In genomic region chr9:134214766-134215394, GRCh38 we compare ENCODE assay signal across 12 cellular contexts. TPM values are rescaled to one million over a fixed set of nuclear protein-coding genes. Genes with fewer than 3 reads are reported as not detected.
DNase-seq lines count a peak whose midpoint lies in the region; ATAC-seq, FAIRE-seq and TF ChIP-seq lines count a peak whose summit lies in the region.
"Had no signal": no experiment of that assay in that cellular context is flagged by ENCODE, and none has a peak within 500 bp of the region (broad histone marks: within the 10 kb centered on the region; RNA-seq: fewer than 3 reads in every experiment).

No MANE protein-coding gene starts in this region.

- H3K27me3 ChIP-seq in BLaER1 treated with 17β-estradiol and CSF1 and Interleukin-3, amounts not matched to agents 10 nM and 100 nM: no peaks in the 10 kb centered on the region
- H3K27me3 ChIP-seq in HepG2 (ENCODE audit: control insufficient read depth in 1 of 2, insufficient read depth in 2 of 2, low read length in 2 of 2): peaks cover 3 to 6% of the 10 kb centered on the region in 2 experiments; a peak in 3 of 5 replicates
- H3K27me3 ChIP-seq in sigmoid colon: no peaks in the 10 kb centered on the region
- no peaks in the 10 kb centered on the region for H3K27me3 ChIP-seq in foreskin keratinocyte
- H3K27me3 ChIP-seq: suprapubic skin had no signal

- peak overlapping the region; percentile 73 to 99 (median 95) for H3K27ac ChIP-seq in BLaER1 treated with 17β-estradiol and CSF1 and Interleukin-3, amounts not matched to agents 10 nM and 100 nM
- peak overlapping the region; percentile 91 for H3K27ac ChIP-seq in cingulate gyrus (ENCODE audit: low read depth, low read length)
- no peak overlapping the region for H3K27ac ChIP-seq in HepG2 (ENCODE audit: extremely low read length, insufficient read depth, low read length)
- peak overlapping the region; percentile 15 to 53 (median 40) for H3K27ac ChIP-seq in sigmoid colon
- no peak overlapping the region for H3K27ac ChIP-seq in foreskin keratinocyte
- H3K27ac ChIP-seq: suprapubic skin had no signal

- H3K4me2 ChIP-seq in BLaER1 treated with 17β-estradiol and CSF1 and Interleukin-3, amounts not matched to agents 10 nM and 100 nM: peak overlapping the region; percentile 81 to 94 (median 86)
- peak overlapping the region; percentile 85 for H3K4me2 ChIP-seq in HepG2 (ENCODE audit: low read depth, low read length)

- CTCF ChIA-PET in HepG2 (lab: Yijun Ruan, JAX; ENCODE audit: low intra/inter-chr PET ratio, low total read pairs): no interaction called here

- intact Hi-C loops in HepG2 (cut with micrococcal nuclease; ENCODE audit: unreplicated experiment): loop anchor here (5.0 kb wide), 1 partner anchor 43 kb away; no protein-coding TSS in a partner anchor
- intact Hi-C loops in sigmoid colon (cut with DNase I): no loop called here

- H3K4me3 ChIP-seq in BLaER1 treated with 17β-estradiol and CSF1 and Interleukin-3, amounts not matched to agents 10 nM and 100 nM: peak overlapping the region in 1 of 10 experiments; percentile 12; a peak in 2 of 20 replicates
- H3K4me3 ChIP-seq in HepG2 (replicated peaks in 1 of 3; ENCODE audit: insufficient read depth in 1 of 3, low read depth in 2 of 3, low read length in 3 of 3): peak overlapping the region in 2 of 3 experiments; percentile 17 to 67; a peak in 3 of 6 replicates
- H3K4me3 ChIP-seq in sigmoid colon: no peak overlapping the region
- H3K4me3 ChIP-seq: suprapubic skin had no signal

- FAIRE-seq in HepG2 (lab: Jason Lieb, UNC) (no peak), GM12892 (lab: Jason Lieb, UNC) (no peak)
- FAIRE-seq: islet of Langerhans had no signal

- in situ Hi-C loops in HepG2 (cut with HindIII; ENCODE audit: extremely low pct_ligation_motif_present, low pct_unique_long_range_greater_than_20kb): loop anchor here (5.0 kb wide), 1 partner anchor 38 kb away; no protein-coding TSS in a partner anchor

- TF ChIP-seq RAD21 in HepG2 (CRISPR knock-in tag; IDR thresholded peaks at IDR 0.05): no peak

- BruUV-seq in HepG2 (replicated peaks; lab: Mats Ljungman, UMichigan): no TSS peak

- POLR2A ChIA-PET in HepG2 (lab: Yijun Ruan, JAX): interaction anchor here (0.7 kb wide), 1 partner anchor 113 kb away, joined by 3 read pairs; no protein-coding TSS in a partner anchor

- no peaks in the 10 kb centered on the region for H3K36me3 ChIP-seq in BLaER1 treated with 17β-estradiol and CSF1 and Interleukin-3, amounts not matched to agents 10 nM and 100 nM
- H3K36me3 ChIP-seq in HepG2 (replicated peaks in 1 of 2; ENCODE audit: control insufficient read depth in 1 of 2, insufficient read depth in 2 of 2, low read length in 2 of 2): no peaks in the 10 kb centered on the region
- no peaks in the 10 kb centered on the region for H3K36me3 ChIP-seq in sigmoid colon
- H3K36me3 ChIP-seq: suprapubic skin had no signal

- no peaks in the 10 kb centered on the region for H3K79me2 ChIP-seq in HepG2 (ENCODE audit: insufficient read depth, low read length)

- peak; percentile 19 for DNase-seq in HepG2 (ENCODE audit: low spot score)
- DNase-seq in sigmoid colon: peak; percentile 67
- DNase-seq in foreskin keratinocyte: no peak
- DNase-seq in stimulated activated naive CD4-positive, alpha-beta T cell (lab: John Stamatoyannopoulos, UW): no peak
- no peak for DNase-seq in GM12892 (ENCODE audit: insufficient read length)
- DNase-seq: NCI-H1417 had no signal

- ATAC-seq in HepG2: peak; percentile 27
- ATAC-seq in foreskin keratinocyte: no peak
- no peak for ATAC-seq in HG03571 (IDR thresholded peaks at IDR 0.05; ENCODE audit: unreplicated experiment)

- H3K9ac ChIP-seq in BLaER1 treated with 17β-estradiol and CSF1 and Interleukin-3, amounts not matched to agents 10 nM and 100 nM: peak overlapping the region; percentile 63 to 90 (median 85); a peak in 21 of 22 replicates
- H3K9ac ChIP-seq in HepG2 (ENCODE audit: insufficient read depth, low read depth, low read length): peak overlapping the region; percentile 30; the same call in 1 of the 2 replicates

- WGBS in HepG2 (ENCODE audit: low lambda C conversion rate): 43% methylated on average over 13 of the region's 22 CpGs
- WGBS in sigmoid colon, 2 donors: 82 to 83% methylated on average over 22 of the region's 22 CpGs

- TF ChIP-seq CTCF in HepG2 (CRISPR knock-in tag; IDR thresholded peaks at IDR 0.05) (no peak), sigmoid colon (IDR thresholded peaks at IDR 0.05) (no peak), foreskin keratinocyte (conservative IDR thresholded peaks at IDR 0.05) (no peak)

- TF ChIP-seq POLR2A in HepG2 (IDR thresholded peaks at IDR 0.05; ENCODE audit: insufficient read depth in 1 of 2, low read depth in 2 of 2, low read length in 2 of 2) (no peak), sigmoid colon (IDR thresholded peaks at IDR 0.05) (no peak), GM12892 (IDR thresholded peaks at IDR 0.05; ENCODE audit: low read depth, low read length) (no peak)

- no peaks in the 10 kb centered on the region for H4K20me1 ChIP-seq in BLaER1 treated with 17β-estradiol and CSF1 and Interleukin-3, amounts not matched to agents 10 nM and 100 nM
- H4K20me1 ChIP-seq in HepG2 (ENCODE audit: insufficient read depth, low read length): no peaks in the 10 kb centered on the region

- no peak overlapping the region for H2AFZ ChIP-seq in HepG2 (ENCODE audit: low read length)

- TF ChIP-seq EP300 in HepG2 (IDR thresholded peaks at IDR 0.05; ENCODE audit: low read depth in 2 of 2, low read length in 2 of 2) (no peak), HepG2 (CRISPR knock-in tag; IDR thresholded peaks at IDR 0.05; ENCODE audit: borderline replicate concordance) (no peak), sigmoid colon (IDR thresholded peaks at IDR 0.05) (no peak)

- peaks cover 0 to 7% (median 0%) of the 10 kb centered on the region in 11 experiments; a peak in 5 of 22 replicates for H3K9me3 ChIP-seq in BLaER1 treated with 17β-estradiol and CSF1 and Interleukin-3, amounts not matched to agents 10 nM and 100 nM (replicated peaks in 1 of 11)
- H3K9me3 ChIP-seq in HepG2 (ENCODE audit: low read length) (no peaks in the 10 kb centered on the region), sigmoid colon (peaks cover 0 to 7% (median 0%) of the 10 kb centered on the region in 4 donors)
- H3K9me3 ChIP-seq: suprapubic skin had no signal

- peaks cover 68 to 100% (median 100%) of the 10 kb centered on the region in 10 experiments for H3K4me1 ChIP-seq in BLaER1 treated with 17β-estradiol and CSF1 and Interleukin-3, amounts not matched to agents 10 nM and 100 nM
- H3K4me1 ChIP-seq in HepG2 (ENCODE audit: insufficient read depth, low read length) (peaks cover 57% of the 10 kb centered on the region), sigmoid colon (peaks cover 0 to 30% (median 27%) of the 10 kb centered on the region in 4 donors), foreskin keratinocyte (no peaks in the 10 kb centered on the region)

TF ChIP-seq in HepG2, 621 proteins besides CTCF, POLR2A, EP300 and RAD21 (continues in another document):
- 0 out of 2 replicates have a peak, but pooled peaks have one; percentile 14 for TF ChIP-seq ZNF839 (CRISPR knock-in tag; IDR thresholded peaks at IDR 0.05; ENCODE audit: borderline replicate concordance)
- TF ChIP-seq ZNF326 (CRISPR knock-in tag; IDR thresholded peaks at IDR 0.05; ENCODE audit: borderline replicate concordance): no peak
- TF ChIP-seq TOPORS (CRISPR knock-in tag; IDR thresholded peaks at IDR 0.05): no peak
- TF ChIP-seq, protein P1, sequence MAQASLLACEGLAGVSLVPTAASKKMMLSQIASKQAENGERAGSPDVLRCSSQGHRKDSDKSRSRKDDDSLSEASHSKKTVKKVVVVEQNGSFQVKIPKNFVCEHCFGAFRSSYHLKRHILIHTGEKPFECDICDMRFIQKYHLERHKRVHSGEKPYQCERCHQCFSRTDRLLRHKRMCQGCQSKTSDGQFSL (CRISPR knock-in tag; IDR thresholded peaks at IDR 0.05): 0 out of 2 replicates have a peak, but pooled peaks have one; percentile 23
- 0 out of 2 replicates have a peak, but pooled peaks have one; percentile 13 for TF ChIP-seq ZBTB7B (CRISPR knock-in tag; IDR thresholded peaks at IDR 0.05)
- no peak for TF ChIP-seq ZNF737 (CRISPR knock-in tag; IDR thresholded peaks at IDR 0.05; ENCODE audit: borderline replicate concordance)
- TF ChIP-seq ZSCAN21 (CRISPR knock-in tag; IDR thresholded peaks at IDR 0.05; ENCODE audit: borderline replicate concordance): 0 out of 2 replicates have a peak, but pooled peaks have one; percentile 37
- 0 out of 2 replicates have a peak, but pooled peaks have one; percentile 9 for TF ChIP-seq GABPB1 (CRISPR knock-in tag; IDR thresholded peaks at IDR 0.05)
- TF ChIP-seq ZBTB7A (CRISPR knock-in tag; IDR thresholded peaks at IDR 0.05): peak; percentile 66; the same call in 1 of the 2 replicates
- no peak for TF ChIP-seq RFXAP (CRISPR knock-in tag; IDR thresholded peaks at IDR 0.05; ENCODE audit: borderline replicate concordance)

RNA-seq across cellular contexts. Expression of gene RNU6ATAC, which starts 50.5 kb away (rescaled TPM):
- 894 TPM in 1 of 2 replicates, not detected in the other for total RNA-seq in HepG2 (2016; rRNA removed; fragmentation: Illumina TruSeq; extraction: Trizol)
- total RNA-seq in HepG2 (2016; cell fraction: cytosol; rRNA removed; fragmentation: Illumina TruSeq; extraction: Trizol; ENCODE audit: low read depth): 12,614 and 12,724 TPM in 2 replicates
- 82.4 and 810 TPM in 2 replicates for total RNA-seq in HepG2 (2016; cell fraction: insoluble cytoplasmic fraction; rRNA removed; fragmentation: Illumina TruSeq; extraction: Trizol)
- total RNA-seq in HepG2 (2016; cell fraction: membrane; rRNA removed; fragmentation: Illumina TruSeq; extraction: Trizol): 600 and 628 TPM in 2 replicates
- total RNA-seq in HepG2 (2016; cell fraction: nucleus; rRNA removed; fragmentation: Illumina TruSeq; extraction: Trizol): 1,443 and 1,712 TPM in 2 replicates
- not detected in 2 replicates for polyA plus RNA-seq in HepG2 (2011; rRNA removed)
- not detected in 2 replicates for polyA plus RNA-seq in HepG2 (2011; cell fraction: cytosol; rRNA removed)
- not detected in 2 replicates for polyA plus RNA-seq in HepG2 (2011; cell fraction: nucleus; rRNA removed)
- polyA plus RNA-seq in HepG2 (2012): not detected in 2 replicates
- 76.0 TPM in 1 of 2 replicates, not detected in the other for polyA plus RNA-seq in HepG2 (2016; cell fraction: cytosol; fragmentation: Illumina TruSeq; extraction: Trizol; ENCODE audit: low read depth)
- not detected in 2 replicates for polyA plus RNA-seq in HepG2 (2016; cell fraction: insoluble cytoplasmic fraction; fragmentation: Illumina TruSeq; extraction: Trizol; ENCODE audit: low read depth)
- not detected in 2 replicates for polyA plus RNA-seq in HepG2 (2016; cell fraction: membrane; fragmentation: Illumina TruSeq; extraction: Trizol; ENCODE audit: low read depth)
- polyA plus RNA-seq in HepG2 (2016; cell fraction: nucleus; fragmentation: Illumina TruSeq; extraction: Trizol; ENCODE audit: insufficient read depth, low read depth): not detected in 2 replicates
- under 0.01 TPM in 2 replicates for polyA minus RNA-seq in HepG2 (2011; rRNA and poly(A)+ RNA removed; ENCODE audit: low replicate concordance)
- 1,413 and 1,463 TPM in 2 replicates for polyA minus RNA-seq in HepG2 (2011; cell fraction: cytosol; rRNA and poly(A)+ RNA removed)
- polyA minus RNA-seq in HepG2 (2011; cell fraction: nucleus; rRNA and poly(A)+ RNA removed): under 0.01 TPM in 1 of 2 replicates, not detected in the other
- total RNA-seq in sigmoid colon: not detected
- not detected for polyA plus RNA-seq in sigmoid colon
- not detected in 2 replicates for total RNA-seq in foreskin keratinocyte
- not detected in 2 replicates for polyA plus RNA-seq in foreskin keratinocyte
- not detected for polyA plus RNA-seq in GM12892 (2012; ENCODE audit: missing spikeins)
- total RNA-seq: suprapubic skin had no signal
- polyA plus RNA-seq: IgD-negative memory B cell had no signal

Comparison
In these comparisons a context has a peak if more than half of its experiments do, and no peak if none do; other contexts are left out.
1. H3K27ac ChIP-seq: peak in BLaER1 treated with 17β-estradiol and CSF1 and Interleukin-3, amounts not matched to agents 10 nM and 100 nM (11 of 11), cingulate gyrus (single experiment) and sigmoid colon (4 of 4); none in HepG2 (single experiment) and foreskin keratinocyte (single experiment).
2. H3K4me3 ChIP-seq: peak in HepG2 (2 of 3); none in sigmoid colon (0 of 4).
3. DNase-seq: peak in HepG2 (single experiment) and sigmoid colon (single experiment); none in foreskin keratinocyte (0 of 2), stimulated activated naive CD4-positive, alpha-beta T cell (0 of 6) and GM12892 (single experiment).